Comparison of ENCODE assay signal across 1 cellular context in genomic region chr3:38346584-38347410, GRCh38.
TF ChIP-seq lines count a peak whose summit lies in the region.

XYLB (plus strand) TSS chr3:38346785; CDS start chr3:38346869, 84 bp downstream.

TF ChIP-seq in HepG2, 621 proteins besides CTCF, POLR2A, EP300 and RAD21 (continued from another document and continues in another):
- TF ChIP-seq SNAPC4 (CRISPR knock-in tag; IDR thresholded peaks at IDR 0.05) (peak; percentile 51; the same call in 1 of the 2 replicates), ZSCAN21 (CRISPR knock-in tag; IDR thresholded peaks at IDR 0.05; ENCODE audit: borderline replicate concordance) (peak; percentile 69; the same call in 1 of the 2 replicates), HNRNPK (IDR thresholded peaks at IDR 0.05; ENCODE audit: low read depth, low read length, poor library complexity, severe bottlenecking) (peak; percentile 60), ZNF512 (CRISPR knock-in tag; IDR thresholded peaks at IDR 0.05) (0 out of 2 replicates have a peak, but pooled peaks have one; percentile 54), ZNF772 (CRISPR knock-in tag; IDR thresholded peaks at IDR 0.05) (peak; percentile 97), HDAC2 (CRISPR knock-in tag; IDR thresholded peaks at IDR 0.05) (peak; percentile 89), SMARCC2 (IDR thresholded peaks at IDR 0.05) (peak; percentile 90; the same call in 1 of the 2 replicates), ZC3H4 (CRISPR knock-in tag; IDR thresholded peaks at IDR 0.05; ENCODE audit: borderline replicate concordance) (no peak), ZBTB33 (CRISPR knock-in tag; IDR thresholded peaks at IDR 0.05) (peak; percentile 63), ZNF761 (CRISPR knock-in tag; conservative IDR thresholded peaks at IDR 0.05) (peak; percentile 96), KLF13 (CRISPR knock-in tag; IDR thresholded peaks at IDR 0.05) (peak; percentile 95), DZIP1 (CRISPR knock-in tag; IDR thresholded peaks at IDR 0.05) (0 out of 2 replicates have a peak, but pooled peaks have one; percentile 22), ZBTB46 (CRISPR knock-in tag; IDR thresholded peaks at IDR 0.05; ENCODE audit: borderline replicate concordance) (peak; percentile 94), ZNF430 (CRISPR knock-in tag; IDR thresholded peaks at IDR 0.05) (peak; percentile 91), SALL1 (CRISPR knock-in tag; IDR thresholded peaks at IDR 0.05) (peak; percentile 97), ZNF841 (CRISPR knock-in tag; IDR thresholded peaks at IDR 0.05; ENCODE audit: borderline replicate concordance) (peak; percentile 96), ZNF33B (CRISPR knock-in tag; IDR thresholded peaks at IDR 0.05) (peak; percentile 95), ZFX (CRISPR knock-in tag; IDR thresholded peaks at IDR 0.05; ENCODE audit: low read depth) (peak; percentile 95), MATR3 (CRISPR knock-in tag; IDR thresholded peaks at IDR 0.05) (no peak), MEF2D (CRISPR knock-in tag; IDR thresholded peaks at IDR 0.05) (no peak; the same call in 1 of the 2 replicates), ZFYVE20 (CRISPR knock-in tag; IDR thresholded peaks at IDR 0.05; ENCODE audit: borderline replicate concordance, low read depth) (no peak; the same call in none of the 2 replicates), TBX2 (CRISPR knock-in tag; IDR thresholded peaks at IDR 0.05; ENCODE audit: borderline replicate concordance) (peak; percentile 91), AHDC1 (CRISPR knock-in tag; IDR thresholded peaks at IDR 0.05; ENCODE audit: borderline replicate concordance) (peak; percentile 50), BATF2 (CRISPR knock-in tag; IDR thresholded peaks at IDR 0.05) (peak; percentile 93; the same call in 1 of the 2 replicates), CBX5 (CRISPR knock-in tag; IDR thresholded peaks at IDR 0.05; ENCODE audit: borderline replicate concordance) (peak; percentile 90; the same call in 1 of the 2 replicates), SATB2 (CRISPR knock-in tag; IDR thresholded peaks at IDR 0.05) (no peak; the same call in 1 of the 2 replicates), MAFF (IDR thresholded peaks at IDR 0.05; ENCODE audit: low read depth, low read length) (no peak), DRAP1 (CRISPR knock-in tag; IDR thresholded peaks at IDR 0.05) (peak; percentile 75), ZNF3 (CRISPR knock-in tag; IDR thresholded peaks at IDR 0.05) (no peak), SP1 (IDR thresholded peaks at IDR 0.05) (no peak), SP1 (CRISPR knock-in tag; IDR thresholded peaks at IDR 0.05) (peak; percentile 87)
